In genomic region chr2:11945139-11946126, GRCh38 we compare ENCODE assay signal across 9 cellular contexts.
DNase-seq lines count a peak whose midpoint lies in the region; ATAC-seq and TF ChIP-seq lines count a peak whose summit lies in the region.
"Had no signal": no experiment of that assay in that cellular context is flagged by ENCODE, and none has a peak within 500 bp of the region (broad histone marks: within the 10 kb centered on the region; RNA-seq: fewer than 3 reads in every experiment).

No MANE protein-coding gene starts in this region.

- H3K27me3 ChIP-seq in left lung (no peaks in the 10 kb centered on the region), osteoblast (ENCODE audit: insufficient read depth, low read length) (no peaks in the 10 kb centered on the region), smooth muscle cell (ENCODE audit: low read depth) (no peaks in the 10 kb centered on the region)

- H3F3A ChIP-seq in smooth muscle cell (ENCODE audit: low read depth), result no peaks in the 10 kb centered on the region

- peaks cover 0 to 3% of the 10 kb centered on the region in 2 donors for H3K9me3 Mint-ChIP-seq in activated naive CD4-positive, alpha-beta T cell treated with anti-CD3 and anti-CD28 coated beads, Interleukin-2, amount 50 U/mL, for 72 hours
- no peaks in the 10 kb centered on the region for H3K9me3 Mint-ChIP-seq in endothelial cell (ENCODE audit: unreplicated experiment)

- no peak overlapping the region for H3K9ac ChIP-seq in smooth muscle cell (ENCODE audit: low read depth)

- H3K4me3 Mint-ChIP-seq in endothelial cell (ENCODE audit: unreplicated experiment), result no peak overlapping the region

- H3K4me3 ChIP-seq in left lung (no peak overlapping the region), osteoblast (ENCODE audit: insufficient read depth, low read length) (no peak overlapping the region), smooth muscle cell (no peak overlapping the region)

- no peaks in the 10 kb centered on the region for H3K4me1 ChIP-seq in left lung
- H3K4me1 ChIP-seq in osteoblast (ENCODE audit: insufficient read depth, low read length), result no peaks in the 10 kb centered on the region
- H3K4me1 ChIP-seq in smooth muscle cell (ENCODE audit: low read depth), result no peaks in the 10 kb centered on the region

- H3K4me2 ChIP-seq in osteoblast (ENCODE audit: insufficient read depth, low read length) (no peak overlapping the region), smooth muscle cell (no peak overlapping the region)

- H3K4me1 Mint-ChIP-seq in endothelial cell (ENCODE audit: unreplicated experiment), result no peaks in the 10 kb centered on the region

- H3K27ac ChIP-seq in left lung (no peak overlapping the region), osteoblast (ENCODE audit: low read depth, low read length) (no peak overlapping the region), smooth muscle cell (ENCODE audit: low read depth) (no peak overlapping the region)

- H4K20me1 ChIP-seq in osteoblast (ENCODE audit: insufficient read depth, low read length) (no peaks in the 10 kb centered on the region), smooth muscle cell (ENCODE audit: low read depth) (no peaks in the 10 kb centered on the region)

- 86% methylated on average over 5 of the region's 5 CpGs for WGBS in smooth muscle cell (ENCODE audit: low lambda C conversion rate)

- H3K27me3 Mint-ChIP-seq in endothelial cell (ENCODE audit: unreplicated experiment), result peaks cover 2% of the 10 kb centered on the region

- DNase-seq in EL (peak; percentile 4), left lung (no peak), osteoblast (ENCODE audit: insufficient read length, low spot score, missing footprints) (no peak), endothelial cell (ENCODE audit: low spot score) (no peak), smooth muscle cell (lab: John Stamatoyannopoulos, UW; ENCODE audit: unreplicated experiment) (no peak)
- DNase-seq in activated naive CD4-positive, alpha-beta T cell treated with anti-CD3 and anti-CD28 coated beads, Interleukin-2, amount 50 U/mL, for 72 hours (ENCODE audit: low spot score in 2 of 2), result no peak

- H3K27ac Mint-ChIP-seq in activated naive CD4-positive, alpha-beta T cell treated with anti-CD3 and anti-CD28 coated beads, Interleukin-2, amount 50 U/mL, for 72 hours, result no peak overlapping the region
- H3K27ac Mint-ChIP-seq in endothelial cell (ENCODE audit: unreplicated experiment), result no peak overlapping the region

- H3K36me3 ChIP-seq in left lung (no peaks in the 10 kb centered on the region), osteoblast (ENCODE audit: insufficient read depth, low read length) (no peaks in the 10 kb centered on the region), smooth muscle cell (ENCODE audit: low read depth) (no peaks in the 10 kb centered on the region)

- TF ChIP-seq CTCF in left lung (IDR thresholded peaks at IDR 0.05), result no peak
- TF ChIP-seq CTCF in osteoblast (IDR thresholded peaks at IDR 0.05; ENCODE audit: extremely low read depth, low read depth, low read length), result no peak
- TF ChIP-seq CTCF in endothelial cell (IDR thresholded peaks at IDR 0.05; ENCODE audit: unreplicated experiment), result no peak
- no peak for TF ChIP-seq CTCF in smooth muscle cell (IDR thresholded peaks at IDR 0.05; ENCODE audit: borderline replicate concordance, insufficient read depth, poor library complexity, severe bottlenecking)

- H3K9me3 ChIP-seq in left lung (no peaks in the 10 kb centered on the region), osteoblast (ENCODE audit: low read depth, low read length) (no peaks in the 10 kb centered on the region), smooth muscle cell (replicated peaks; ENCODE audit: low read depth) (no peaks in the 10 kb centered on the region)

- no peaks in the 10 kb centered on the region for H3K36me3 Mint-ChIP-seq in activated naive CD4-positive, alpha-beta T cell treated with anti-CD3 and anti-CD28 coated beads, Interleukin-2, amount 50 U/mL, for 72 hours
- H3K36me3 Mint-ChIP-seq in endothelial cell (ENCODE audit: low read depth, unreplicated experiment), result no peaks in the 10 kb centered on the region

- H2AFZ ChIP-seq in osteoblast (ENCODE audit: low read length), result no peak overlapping the region
- H2AFZ ChIP-seq in smooth muscle cell (ENCODE audit: low read depth), result no peak overlapping the region

- no peaks in the 10 kb centered on the region for H3K79me2 ChIP-seq in osteoblast (ENCODE audit: insufficient read depth, low read length)
- no peaks in the 10 kb centered on the region for H3K79me2 ChIP-seq in smooth muscle cell (ENCODE audit: low read depth)

- intact Hi-C loops in left lung (cut with DNase I), result no loop called here

- ATAC-seq in GM19467 (IDR thresholded peaks at IDR 0.05; ENCODE audit: unreplicated experiment) (peak; percentile 94), HG03378 (IDR thresholded peaks at IDR 0.05; ENCODE audit: unreplicated experiment) (peak; percentile 93), left lung (no peak)
- peak; percentile 67 to 87 for ATAC-seq in activated naive CD4-positive, alpha-beta T cell treated with anti-CD3 and anti-CD28 coated beads, Interleukin-2, amount 50 U/mL, for 72 hours
- ATAC-seq: Panc1 had no signal
